Comparison of ENCODE assay signal across 8 cellular contexts in the genomic region with DNA sequence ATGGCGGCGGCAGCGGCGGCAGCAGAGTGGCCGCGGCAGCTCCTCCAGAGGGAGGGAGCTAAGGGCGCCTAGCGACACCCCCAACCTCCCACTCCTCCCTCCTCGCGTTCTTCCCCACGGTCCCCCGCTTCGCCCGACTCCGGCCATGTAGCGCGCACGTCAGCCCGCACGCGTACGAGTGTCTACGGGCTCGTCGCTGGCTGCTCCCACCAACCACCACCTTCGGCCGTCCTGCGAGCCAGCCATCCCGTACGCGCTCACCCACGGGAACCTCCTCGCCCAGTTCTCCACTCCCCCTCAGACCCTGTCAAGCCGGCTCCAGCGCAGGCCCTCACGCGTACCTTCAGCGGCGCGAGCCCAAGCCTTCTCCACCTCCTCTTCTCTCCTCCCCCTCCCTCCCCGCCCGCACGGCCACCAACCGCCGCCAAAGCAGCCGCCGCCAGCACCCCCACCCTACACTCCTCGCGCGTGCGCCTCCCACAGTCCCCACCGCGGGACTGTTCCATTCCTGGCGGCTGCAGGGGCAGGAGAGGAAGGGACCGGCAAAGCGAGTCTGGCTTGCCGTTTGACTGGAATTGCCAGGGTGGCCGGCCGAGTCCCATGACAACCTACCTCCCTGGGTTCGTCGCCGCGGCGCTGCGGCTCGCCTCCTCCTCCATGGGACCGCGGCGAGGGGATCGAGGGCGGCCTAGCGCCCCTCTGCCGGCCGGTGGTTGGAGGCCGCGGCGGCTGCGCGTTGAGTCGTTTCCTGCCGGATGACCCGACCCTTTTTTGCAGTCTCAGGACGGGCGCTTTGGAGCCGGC.
DNase-seq lines count a peak whose midpoint lies in the region; ATAC-seq and TF ChIP-seq lines count a peak whose summit lies in the region.

A gene (plus strand): TSS at position 774 of the 804 bp plus-strand sequence. CDS start 20,689 bp downstream, outside the sequence.
A gene with protein sequence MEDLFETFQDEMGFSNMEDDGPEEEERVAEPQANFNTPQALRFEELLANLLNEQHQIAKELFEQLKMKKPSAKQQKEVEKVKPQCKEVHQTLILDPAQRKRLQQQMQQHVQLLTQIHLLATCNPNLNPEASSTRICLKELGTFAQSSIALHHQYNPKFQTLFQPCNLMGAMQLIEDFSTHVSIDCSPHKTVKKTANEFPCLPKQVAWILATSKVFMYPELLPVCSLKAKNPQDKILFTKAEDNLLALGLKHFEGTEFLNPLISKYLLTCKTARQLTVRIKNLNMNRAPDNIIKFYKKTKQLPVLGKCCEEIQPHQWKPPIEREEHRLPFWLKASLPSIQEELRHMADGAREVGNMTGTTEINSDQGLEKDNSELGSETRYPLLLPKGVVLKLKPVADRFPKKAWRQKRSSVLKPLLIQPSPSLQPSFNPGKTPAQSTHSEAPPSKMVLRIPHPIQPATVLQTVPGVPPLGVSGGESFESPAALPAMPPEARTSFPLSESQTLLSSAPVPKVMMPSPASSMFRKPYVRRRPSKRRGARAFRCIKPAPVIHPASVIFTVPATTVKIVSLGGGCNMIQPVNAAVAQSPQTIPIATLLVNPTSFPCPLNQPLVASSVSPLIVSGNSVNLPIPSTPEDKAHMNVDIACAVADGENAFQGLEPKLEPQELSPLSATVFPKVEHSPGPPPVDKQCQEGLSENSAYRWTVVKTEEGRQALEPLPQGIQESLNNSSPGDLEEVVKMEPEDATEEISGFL (minus strand): TSS at position 457 of the 804 bp plus-strand sequence. CDS start 8,338 bp downstream, outside the sequence.

- peak within 1 kb of the TSS; percentile 80 for H3K4me3 ChIP-seq in GM08714 (ENCODE audit: low read length)

- peak within 1 kb of the TSS; percentile 98 for H3K27ac ChIP-seq in substantia nigra (ENCODE audit: low read depth, low read length, poor library complexity, severe bottlenecking)

- ATAC-seq in HG02588 (IDR thresholded peaks at IDR 0.05; ENCODE audit: unreplicated experiment) = peak; percentile 77
- peak; percentile 90 for ATAC-seq in SK-N-SH treated with all-trans-retinoic acid at 6 μM for 48 hours

- DNase-seq in NCI-H1092 (lab: John Stamatoyannopoulos, UW) (peak; percentile 84), germinal center (ENCODE audit: low spot score) (peak; percentile 97), nucleus accumbens (lab: John Stamatoyannopoulos, UW) (peak in 55 of 56 donors; percentile 59 to 99 (median 91)), substantia nigra (lab: John Stamatoyannopoulos, UW) (peak; percentile 78 to 99 (median 91))
- peak; percentile 93 for DNase-seq in activated naive CD4-positive, alpha-beta T cell treated with anti-CD3 and anti-CD28 coated beads, Interleukin-2, amount 50 U/mL, for 16 hours

TF ChIP-seq in SK-N-SH treated with all-trans-retinoic acid at 6 μM for 48 hours, 23 proteins besides CTCF, POLR2A, EP300 and RAD21:
- TF ChIP-seq ARNTL (CRISPR knock-in tag; IDR thresholded peaks at IDR 0.05; ENCODE audit: borderline replicate concordance, low read depth) (no peak), ISL1 (CRISPR knock-in tag; IDR thresholded peaks at IDR 0.05) (no peak), ZFP3 (CRISPR knock-in tag; IDR thresholded peaks at IDR 0.05) (peak; percentile 79; the same call in 1 of the 2 replicates), TOX (CRISPR knock-in tag; IDR thresholded peaks at IDR 0.05; ENCODE audit: borderline replicate concordance) (no peak), PPARA (CRISPR knock-in tag; IDR thresholded peaks at IDR 0.05; ENCODE audit: borderline replicate concordance) (no peak)
- TF ChIP-seq, protein P1, sequence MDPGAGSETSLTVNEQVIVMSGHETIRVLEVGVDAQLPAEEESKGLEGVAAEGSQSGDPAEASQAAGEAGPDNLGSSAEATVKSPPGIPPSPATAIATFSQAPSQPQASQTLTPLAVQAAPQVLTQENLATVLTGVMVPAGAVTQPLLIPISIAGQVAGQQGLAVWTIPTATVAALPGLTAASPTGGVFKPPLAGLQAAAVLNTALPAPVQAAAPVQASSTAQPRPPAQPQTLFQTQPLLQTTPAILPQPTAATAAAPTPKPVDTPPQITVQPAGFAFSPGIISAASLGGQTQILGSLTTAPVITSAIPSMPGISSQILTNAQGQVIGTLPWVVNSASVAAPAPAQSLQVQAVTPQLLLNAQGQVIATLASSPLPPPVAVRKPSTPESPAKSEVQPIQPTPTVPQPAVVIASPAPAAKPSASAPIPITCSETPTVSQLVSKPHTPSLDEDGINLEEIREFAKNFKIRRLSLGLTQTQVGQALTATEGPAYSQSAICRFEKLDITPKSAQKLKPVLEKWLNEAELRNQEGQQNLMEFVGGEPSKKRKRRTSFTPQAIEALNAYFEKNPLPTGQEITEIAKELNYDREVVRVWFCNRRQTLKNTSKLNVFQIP (CRISPR knock-in tag; IDR thresholded peaks at IDR 0.05; ENCODE audit: borderline replicate concordance, low read depth) = peak; percentile 81; the same call in 1 of the 2 replicates

Comparison
In these comparisons a context has a peak if more than half of its experiments do, and no peak if none do; other contexts are left out.
1. Peak in every context shown above with its lines: DNase-seq, ATAC-seq, H3K4me3 ChIP-seq and H3K27ac ChIP-seq.